In genomic region chr20:251352-251751, GRCh38 we compare ENCODE assay signal across 1 cellular context.
TF ChIP-seq lines count a peak whose summit lies in the region.

No MANE protein-coding gene starts in this region.

TF ChIP-seq in H1, 55 proteins besides CTCF, POLR2A, EP300 and RAD21:
- no peak for TF ChIP-seq CREB1 (IDR thresholded peaks at IDR 0.05)
- no peak for TF ChIP-seq NANOG (IDR thresholded peaks at IDR 0.05; ENCODE audit: insufficient read depth, low read depth, low read length, poor library complexity, severe bottlenecking)
- TF ChIP-seq POLR2AphosphoS5 (IDR thresholded peaks at IDR 0.05; ENCODE audit: low read depth, low read length), result no peak
- TF ChIP-seq MAFK (IDR thresholded peaks at IDR 0.05; ENCODE audit: low read depth, low read length), result no peak
- no peak for TF ChIP-seq CEBPB (IDR thresholded peaks at IDR 0.05; ENCODE audit: low read depth, low read length)
- TF ChIP-seq PHF8 (conservative IDR thresholded peaks at IDR 0.05; ENCODE audit: low read depth, low read length), result no peak
- no peak for TF ChIP-seq MAX (IDR thresholded peaks at IDR 0.05)
- no peak for TF ChIP-seq BACH1 (IDR thresholded peaks at IDR 0.05; ENCODE audit: low read length)
- TF ChIP-seq GTF2F1 (IDR thresholded peaks at IDR 0.05; ENCODE audit: borderline replicate concordance, low read depth, low read length), result no peak
- TF ChIP-seq SP1 (IDR thresholded peaks at IDR 0.05; ENCODE audit: low read depth, low read length), result no peak
- no peak for TF ChIP-seq BCL11A (IDR thresholded peaks at IDR 0.05; ENCODE audit: low read depth in 2 of 2, low read length in 2 of 2)
- TF ChIP-seq TAF7 (optimal IDR thresholded peaks at IDR 0.05; ENCODE audit: borderline replicate concordance, low read depth, low read length), result no peak
- TF ChIP-seq SRF (IDR thresholded peaks at IDR 0.05; ENCODE audit: low read depth, low read length), result no peak
- no peak for TF ChIP-seq TEAD4 (IDR thresholded peaks at IDR 0.05; ENCODE audit: low read depth, low read length)
- no peak for TF ChIP-seq SAP30 (IDR thresholded peaks at IDR 0.05; ENCODE audit: insufficient read depth, insufficient replicate concordance, low read length)
- TF ChIP-seq NRF1 (IDR thresholded peaks at IDR 0.05; ENCODE audit: low read depth, low read length), result no peak
- TF ChIP-seq CHD7 (IDR thresholded peaks at IDR 0.05; ENCODE audit: insufficient replicate concordance, low read length), result no peak
- TF ChIP-seq CTBP2 (IDR thresholded peaks at IDR 0.05; ENCODE audit: borderline replicate concordance, insufficient read depth, insufficient read length, low read length), result no peak
- TF ChIP-seq RFX5 (IDR thresholded peaks at IDR 0.05; ENCODE audit: borderline replicate concordance, low read depth, low read length), result no peak
- no peak for TF ChIP-seq TCF12 (IDR thresholded peaks at IDR 0.05; ENCODE audit: low read depth, low read length)
